20 cellular contexts compared by ENCODE assay signal in the genomic region with DNA sequence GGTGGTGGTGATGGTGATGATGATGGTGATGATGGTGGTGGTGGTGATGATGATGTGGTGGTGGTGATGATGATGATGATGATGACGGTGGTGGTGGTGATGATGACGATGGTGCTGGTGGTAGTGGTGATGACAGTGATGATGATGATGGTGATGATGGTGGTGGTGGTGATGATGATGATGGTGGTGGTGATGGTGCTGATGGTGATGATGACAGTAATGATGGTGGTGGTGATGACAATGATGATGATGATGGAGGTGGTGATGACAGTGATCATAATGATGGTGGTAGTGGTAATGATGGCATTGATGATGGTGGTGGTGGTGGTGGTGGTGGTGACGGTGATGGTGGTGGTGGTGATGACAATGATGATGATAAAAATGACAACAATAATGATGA. TPM values are rescaled to one million over a fixed set of nuclear protein-coding genes. Genes with fewer than 3 reads are reported as not detected.
DNase-seq lines count a peak whose midpoint lies in the region; ATAC-seq, FAIRE-seq and TF ChIP-seq lines count a peak whose summit lies in the region.
"Had no signal": no experiment of that assay in that cellular context is flagged by ENCODE, and none has a peak within 500 bp of the region (broad histone marks: within the 10 kb centered on the region; RNA-seq: fewer than 3 reads in every experiment).

No MANE protein-coding gene starts in this region.

- no peaks in the 10 kb centered on the region for H3K9me3 ChIP-seq in HEK293 (ENCODE audit: control insufficient read depth, insufficient read depth, low read depth, low read length)
- no peaks in the 10 kb centered on the region for H3K9me3 ChIP-seq in K562 (replicated peaks; ENCODE audit: control insufficient read depth, insufficient read depth, low read depth, low read length)
- peaks cover 6% of the 10 kb centered on the region for H3K9me3 ChIP-seq in WERI-Rb-1 (ENCODE audit: severe bottlenecking)

- H2AFZ ChIP-seq in K562 (ENCODE audit: low read depth, low read length), result no peak overlapping the region
- H2AFZ ChIP-seq: GM23338 had no signal

- no peak for TF ChIP-seq EP300 in K562 (IDR thresholded peaks at IDR 0.05; ENCODE audit: low read length)

- H3K4me1 ChIP-seq in HEK293 (ENCODE audit: control insufficient read depth, insufficient read depth, low read length) (no peaks in the 10 kb centered on the region), K562 (replicated peaks in 1 of 2; ENCODE audit: control insufficient read depth in 2 of 2, insufficient read depth in 2 of 2, low read length in 2 of 2) (no peaks in the 10 kb centered on the region; a peak in 1 of 5 replicates)

- no peaks in the 10 kb centered on the region for H3K79me2 ChIP-seq in K562 (ENCODE audit: control insufficient read depth, insufficient read depth, low read length)

- H3K4me3 ChIP-seq in HEK293 (ENCODE audit: low read depth, low read length), result no peak overlapping the region
- H3K4me3 ChIP-seq in K562, result no peak overlapping the region
- H3K4me3 ChIP-seq in WERI-Rb-1 (ENCODE audit: low read depth, low read length), result no peak overlapping the region
- H3K4me3 ChIP-seq: BLaER1, GM23338 had no signal

- WGBS in K562 (ENCODE audit: insufficient coverage, low coverage, missing lambda C conversion rate), result 0% methylated on average over 3 of the region's 3 CpGs

- FAIRE-seq in GM12891 (lab: Jason Lieb, UNC) (peak; percentile 74), K562 (lab: Jason Lieb, UNC) (no peak)
- FAIRE-seq: GM18507 had no signal

- POLR2A ChIA-PET in HEK293 (lab: Yijun Ruan, JAX) (no interaction called here), K562 (lab: Yijun Ruan, JAX) (no interaction called here)

- no peaks in the 10 kb centered on the region for H3K9me1 ChIP-seq in K562 (ENCODE audit: control insufficient read depth, insufficient read depth, low read length)

- no TSS peak for BruUV-seq in K562 (replicated peaks; lab: Mats Ljungman, UMichigan)

- ATAC-seq in K562 (no peak), HG03342 (IDR thresholded peaks at IDR 0.05; ENCODE audit: unreplicated experiment) (no peak), HG03097 (IDR thresholded peaks at IDR 0.05; ENCODE audit: low FRiP score, unreplicated experiment) (no peak)
- ATAC-seq: GM23338 had no signal

- no peaks in the 10 kb centered on the region for H4K20me1 ChIP-seq in K562 (replicated peaks; ENCODE audit: control insufficient read depth, insufficient read depth, low read length)
- H4K20me1 ChIP-seq: BLaER1 had no signal

- TF ChIP-seq CTCF in HEK293 (tag by site-specific recombination; IDR thresholded peaks at IDR 0.05), result no peak
- TF ChIP-seq CTCF in K562 (IDR thresholded peaks at IDR 0.05 in 2 of 3, conservative IDR thresholded peaks at IDR 0.05 in 1 of 3; ENCODE audit: insufficient read depth in 2 of 3, low read depth in 1 of 3, low read length in 3 of 3), result no peak
- TF ChIP-seq CTCF in WERI-Rb-1 (IDR thresholded peaks at IDR 0.05; ENCODE audit: low read depth, low read length), result no peak

- H3K36me3 ChIP-seq in HEK293 (ENCODE audit: control insufficient read depth in 2 of 2, insufficient read depth in 1 of 2, low read length in 2 of 2) (no peaks in the 10 kb centered on the region), K562 (ENCODE audit: control insufficient read depth, insufficient read depth, low read length) (no peaks in the 10 kb centered on the region), WERI-Rb-1 (no peaks in the 10 kb centered on the region)
- H3K36me3 ChIP-seq: BLaER1 had no signal

- H3K27ac ChIP-seq in HEK293 (ENCODE audit: extremely low read depth, low read depth, low read length) (no peak overlapping the region), K562 (ENCODE audit: extremely low read depth, low read depth, low read length) (no peak overlapping the region), WERI-Rb-1 (no peak overlapping the region)
- H3K27ac ChIP-seq: BLaER1, HL-60 had no signal

- TF ChIP-seq POLR2A in GM12891 (IDR thresholded peaks at IDR 0.05; ENCODE audit: low read depth, low read length) (no peak), K562 (conservative IDR thresholded peaks at IDR 0.05) (no peak), erythroblast (IDR thresholded peaks at IDR 0.05; ENCODE audit: low read length) (no peak)

- intact Hi-C loops in K562 (cut with micrococcal nuclease), result no loop called here

- no peak for DNase-seq in GM12891 (ENCODE audit: insufficient read length, low spot score)
- DNase-seq in K562 (ENCODE audit: extremely low read depth in 1 of 4, low spot score in 3 of 4), result no peak
- peak; percentile 4 for DNase-seq in islet precursor cell
- no peak for DNase-seq in WERI-Rb-1
- no peak for DNase-seq in erythroblast (lab: John Stamatoyannopoulos, UW)
- DNase-seq: 8988T; CD4-positive, alpha-beta memory T cell; DMS79 treated with DMSO at 0.1 percent for 48 hours; GF-D8; H7; KG1 had no signal

- H3K4me2 ChIP-seq in K562 (ENCODE audit: insufficient read depth, low read length), result no peak overlapping the region
- H3K4me2 ChIP-seq: BLaER1, GM23338 had no signal

- in situ Hi-C loops in K562 (cut with MboI), result no loop called here

- H3K27me3 ChIP-seq in K562 (ENCODE audit: control insufficient read depth in 2 of 2, insufficient read depth in 2 of 2, low read length in 2 of 2) (peaks cover 11 to 63% of the 10 kb centered on the region in 2 experiments; a peak in 4 of 5 replicates), WERI-Rb-1 (ENCODE audit: insufficient read depth, low read depth, severe bottlenecking) (no peaks in the 10 kb centered on the region)
- H3K27me3 ChIP-seq: BLaER1 had no signal

- H3K9ac ChIP-seq in K562 (ENCODE audit: insufficient read depth in 1 of 2, low read depth in 2 of 2, low read length in 2 of 2), result no peak overlapping the region
- H3K9ac ChIP-seq: BLaER1 had no signal

- CTCF ChIA-PET in HEK293 (lab: Yijun Ruan, JAX), result no interaction called here
- CTCF ChIA-PET in K562 (lab: Yijun Ruan, JAX; ENCODE audit: low intra/inter-chr PET ratio), result no interaction called here

- no peak for TF ChIP-seq RAD21 in K562 (CRISPR knock-in tag; conservative IDR thresholded peaks at IDR 0.05 in 1 of 2, IDR thresholded peaks at IDR 0.05 in 1 of 2)

TF ChIP-seq in GM12891, 5 proteins besides CTCF, POLR2A, EP300 and RAD21:
- TF ChIP-seq PAX5 (IDR thresholded peaks at IDR 0.05; ENCODE audit: insufficient read depth, low read length, severe bottlenecking), result no peak
- TF ChIP-seq SPI1 (IDR thresholded peaks at IDR 0.05; ENCODE audit: low read depth, low read length), result no peak
- no peak for TF ChIP-seq POU2F2 (IDR thresholded peaks at IDR 0.05; ENCODE audit: low read depth, low read length)

TF ChIP-seq in HEK293, 187 proteins besides CTCF, POLR2A, EP300 and RAD21 (continues in another document):
- TF ChIP-seq, protein P1, sequence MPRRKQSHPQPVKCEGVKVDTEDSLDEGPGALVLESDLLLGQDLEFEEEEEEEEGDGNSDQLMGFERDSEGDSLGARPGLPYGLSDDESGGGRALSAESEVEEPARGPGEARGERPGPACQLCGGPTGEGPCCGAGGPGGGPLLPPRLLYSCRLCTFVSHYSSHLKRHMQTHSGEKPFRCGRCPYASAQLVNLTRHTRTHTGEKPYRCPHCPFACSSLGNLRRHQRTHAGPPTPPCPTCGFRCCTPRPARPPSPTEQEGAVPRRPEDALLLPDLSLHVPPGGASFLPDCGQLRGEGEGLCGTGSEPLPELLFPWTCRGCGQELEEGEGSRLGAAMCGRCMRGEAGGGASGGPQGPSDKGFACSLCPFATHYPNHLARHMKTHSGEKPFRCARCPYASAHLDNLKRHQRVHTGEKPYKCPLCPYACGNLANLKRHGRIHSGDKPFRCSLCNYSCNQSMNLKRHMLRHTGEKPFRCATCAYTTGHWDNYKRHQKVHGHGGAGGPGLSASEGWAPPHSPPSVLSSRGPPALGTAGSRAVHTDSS (tag by site-specific recombination; IDR thresholded peaks at IDR 0.05), result peak; percentile 66

RNA-seq across cellular contexts. Expression of a gene that starts 52.1 kb away (rescaled TPM):
- 0.24 TPM for polyA plus RNA-seq in GM12891 (2012; ENCODE audit: low read depth, missing spikeins)
- total RNA-seq in K562 (2011; cell fraction: chromatin; rRNA removed; ENCODE audit: low replicate concordance), result 0.21 TPM in 1 of 2 replicates, not detected in the other
- total RNA-seq in K562 (2011; cell fraction: nucleolus; rRNA removed), result 0.33 and 0.39 TPM in 2 replicates
- not detected in 2 replicates for total RNA-seq in K562 (2011; cell fraction: nucleoplasm; rRNA removed)
- total RNA-seq in K562 (2014; rRNA removed), result not detected in 2 replicates
- not detected in 2 replicates for total RNA-seq in K562 (2014; rRNA removed; fragmentation: Illumina TruSeq; extraction: Trizol)
- not detected in 2 replicates for total RNA-seq in K562 (2015; rRNA removed; fragmentation: Illumina TruSeq; extraction: Trizol)
- total RNA-seq in K562 (2021), result 0.13 TPM in 1 of 2 replicates, not detected in the other
- 0.39 TPM in 1 of 2 replicates, not detected in the other for polyA plus RNA-seq in K562 (2011; rRNA removed)
- 0.01 and 0.10 TPM in 2 replicates for polyA plus RNA-seq in K562 (2011; cell fraction: cytosol; rRNA removed)
- polyA plus RNA-seq in K562 (2011; cell fraction: nucleus; rRNA removed), result 0.16 and 0.38 TPM in 2 replicates
- 0.04 TPM in 1 of 2 replicates, not detected in the other for polyA plus RNA-seq in K562 (2012)
- polyA plus RNA-seq in K562 (2014; fragmentation: Illumina TruSeq; extraction: Trizol), result 0.22 TPM in 1 of 2 replicates, not detected in the other
- polyA plus RNA-seq in K562 (2014; fragmentation: Nextera tagmentation; extraction: Ambion mirVana), result not detected
- polyA plus RNA-seq in K562 (2014; rRNA removed), result not detected in 2 replicates
- 0.12 TPM in 1 of 2 replicates, not detected in the other for polyA minus RNA-seq in K562 (2011; rRNA and poly(A)+ RNA removed)
- not detected in 2 replicates for polyA minus RNA-seq in K562 (2011; cell fraction: cytosol; rRNA and poly(A)+ RNA removed)
- 0.11 and 0.27 TPM in 2 replicates for polyA minus RNA-seq in K562 (2011; cell fraction: nucleus; rRNA and poly(A)+ RNA removed)
- total RNA-seq: CD4-positive, alpha-beta memory T cell had no signal
- polyA plus RNA-seq: CD14-positive monocyte; CD4-positive, alpha-beta memory T cell; IgD-negative memory B cell had no signal
